ENCODE assay signal across 28 cellular contexts in genomic region chr9:88645869-88646204, GRCh38.
A peak's percentile ranks its signal among the peaks of the same experiment; 100 is the strongest.
DNase-seq lines count a peak whose midpoint lies in the region; ATAC-seq and TF ChIP-seq lines count a peak whose summit lies in the region.
"Had no signal": no experiment of that assay in that cellular context is flagged by ENCODE, and none has a peak within 500 bp of the region (broad histone marks: within the 10 kb centered on the region; RNA-seq: fewer than 3 reads in every experiment).

No MANE protein-coding gene starts in this region.

- H2AFZ ChIP-seq in mammary epithelial cell (ENCODE audit: low read depth, low read length) (peak overlapping the region; percentile 11), smooth muscle cell (ENCODE audit: low read depth) (peak overlapping the region; percentile 98)

- H3K79me2 ChIP-seq in mammary epithelial cell (ENCODE audit: insufficient read depth, low read length) (no peaks in the 10 kb centered on the region), smooth muscle cell (ENCODE audit: low read depth) (no peaks in the 10 kb centered on the region)

- in situ Hi-C loops in mammary epithelial cell (cut with MboI; ENCODE audit: low sequenced_read_pairs in 2 of 2) = no loop called here

- ATAC-seq in GM19023 (IDR thresholded peaks at IDR 0.05; ENCODE audit: unreplicated experiment) = no peak
- ATAC-seq: naive thymus-derived CD4-positive, alpha-beta T cell; psoas muscle; WTC11 had no signal

- H3K27ac Mint-ChIP-seq in chondrocyte (ENCODE audit: unreplicated experiment) = peak overlapping the region; percentile 19
- H3K27ac Mint-ChIP-seq: activated CD4-positive, alpha-beta T cell treated with anti-CD3 and anti-CD28 coated beads, Interleukin-2, amount 10 ng/mL, durations not matched to agents 24 days and 14 days; activated naive CD8-positive, alpha-beta T cell treated with anti-CD3 and anti-CD28 coated beads, Interleukin-2, amount 10 ng/mL, durations not matched to agents 7 days and 5 days; naive thymus-derived CD4-positive, alpha-beta T cell; WTC11 had no signal

- CTCF ChIA-PET in mammary epithelial cell (lab: Charles Lee; ENCODE audit: low non-redundant PET) = no interaction called here

- H3F3A ChIP-seq in smooth muscle cell (ENCODE audit: low read depth) = peaks cover 3% of the 10 kb centered on the region

- no peak for TF ChIP-seq POLR2A in breast epithelium (IDR thresholded peaks at IDR 0.05)

- intact Hi-C loops in mammary epithelial cell (cut with micrococcal nuclease) = no loop called here
- intact Hi-C loops in breast epithelium (cut with DNase I; ENCODE audit: low total_unique reads) = no loop called here

- TF ChIP-seq CTCF in mammary epithelial cell (conservative IDR thresholded peaks at IDR 0.05 in 1 of 2, IDR thresholded peaks at IDR 0.05 in 1 of 2; ENCODE audit: extremely low read depth in 1 of 2, insufficient read depth in 1 of 2, low read depth in 1 of 2, low read length in 2 of 2) = no peak
- TF ChIP-seq CTCF in breast epithelium (IDR thresholded peaks at IDR 0.05) = no peak
- no peak for TF ChIP-seq CTCF in chondrocyte (IDR thresholded peaks at IDR 0.05)
- TF ChIP-seq CTCF in smooth muscle cell (IDR thresholded peaks at IDR 0.05; ENCODE audit: borderline replicate concordance, insufficient read depth, poor library complexity, severe bottlenecking) = no peak

- dilution Hi-C loops in mammary epithelial cell (cut with HindIII; ENCODE audit: low sequenced_read_pairs) = no loop called here

- H3K4me1 Mint-ChIP-seq in chondrocyte (ENCODE audit: low read depth) = peaks cover 4% of the 10 kb centered on the region
- H3K4me1 Mint-ChIP-seq: activated CD4-positive, alpha-beta T cell treated with anti-CD3 and anti-CD28 coated beads, Interleukin-2, amount 10 ng/mL, durations not matched to agents 24 days and 14 days; activated naive CD8-positive, alpha-beta T cell treated with anti-CD3 and anti-CD28 coated beads, Interleukin-2, amount 10 ng/mL, durations not matched to agents 7 days and 5 days; naive thymus-derived CD4-positive, alpha-beta T cell; WTC11 had no signal

- H3K4me3 ChIP-seq in mammary epithelial cell (replicated peaks in 1 of 3; ENCODE audit: insufficient read depth in 1 of 3, low read depth in 2 of 3, low read length in 3 of 3) (no peak overlapping the region), breast epithelium (no peak overlapping the region), smooth muscle cell (no peak overlapping the region)
- H3K4me3 ChIP-seq: psoas muscle had no signal

- H3K27me3 Mint-ChIP-seq in chondrocyte (ENCODE audit: low read depth) = peaks cover 16% of the 10 kb centered on the region

- H3K27ac ChIP-seq in mammary epithelial cell (ENCODE audit: insufficient read depth, low read depth, low read length) (no peak overlapping the region), breast epithelium (no peak overlapping the region), smooth muscle cell (ENCODE audit: low read depth) (peak overlapping the region; percentile 73)
- H3K27ac ChIP-seq: psoas muscle had no signal

- no peak overlapping the region for H3K4me3 Mint-ChIP-seq in chondrocyte (ENCODE audit: unreplicated experiment)
- H3K4me3 Mint-ChIP-seq: activated CD4-positive, alpha-beta T cell treated with anti-CD3 and anti-CD28 coated beads, Interleukin-2, amount 10 ng/mL, durations not matched to agents 24 days and 14 days; activated naive CD8-positive, alpha-beta T cell treated with anti-CD3 and anti-CD28 coated beads, Interleukin-2, amount 10 ng/mL, durations not matched to agents 7 days and 5 days; naive thymus-derived CD4-positive, alpha-beta T cell; WTC11 had no signal

- H3K4me2 ChIP-seq in mammary epithelial cell (ENCODE audit: insufficient read depth, low read depth, low read length) = no peak overlapping the region
- peak overlapping the region; percentile 65 for H3K4me2 ChIP-seq in smooth muscle cell

- 100% methylated on average over 1 of the region's 11 CpGs for WGBS in mammary epithelial cell (ENCODE audit: low coverage, missing lambda C conversion rate)
- 92% methylated on average over 11 of the region's 11 CpGs for WGBS in smooth muscle cell (ENCODE audit: low lambda C conversion rate)

- H4K20me1 ChIP-seq in mammary epithelial cell (ENCODE audit: insufficient read depth, low read length) = no peaks in the 10 kb centered on the region
- no peaks in the 10 kb centered on the region for H4K20me1 ChIP-seq in smooth muscle cell (ENCODE audit: low read depth)

- H3K36me3 Mint-ChIP-seq in chondrocyte (ENCODE audit: low read depth) = no peaks in the 10 kb centered on the region
- H3K36me3 Mint-ChIP-seq: activated naive CD8-positive, alpha-beta T cell treated with anti-CD3 and anti-CD28 coated beads, Interleukin-2, amount 10 ng/mL, durations not matched to agents 7 days and 5 days; naive thymus-derived CD4-positive, alpha-beta T cell had no signal

- DNase-seq in mammary epithelial cell (no peak), breast epithelium (ENCODE audit: low spot score in 2 of 2) (no peak), chondrocyte (ENCODE audit: low spot score) (no peak), iris pigment epithelial cell (ENCODE audit: low read depth) (peak; percentile 16), smooth muscle cell (lab: John Stamatoyannopoulos, UW; ENCODE audit: unreplicated experiment) (no peak), NCI-H82 (lab: John Stamatoyannopoulos, UW) (no peak)
- DNase-seq in activated naive CD4-positive, alpha-beta T cell (lab: John Stamatoyannopoulos, UW) = no peak
- DNase-seq: 8988T; activated CD4-positive, alpha-beta T cell treated with anti-CD3 and anti-CD28 coated beads, Interleukin-2, amount 10 ng/mL, durations not matched to agents 24 days and 14 days; activated effector memory CD4-positive, alpha-beta T cell treated with Interleukin-2 at 50 U/mL for 16 hours; activated naive CD8-positive, alpha-beta T cell treated with anti-CD3 and anti-CD28 coated beads, Interleukin-2, amount 10 ng/mL, durations not matched to agents 7 days and 5 days; activated T-cell treated with anti-CD3 and anti-CD28 coated beads, Interleukin-2, amount 50 U/mL, for 1 hour; cerebellar nuclear complex; DMS79 treated with DMSO at 0.1 percent for 48 hours; GF-D8; glutamatergic neuron; midbrain; naive thymus-derived CD4-positive, alpha-beta T cell; NCI-H1092; NCI-H187 treated with DMSO at 0.1 percent for 48 hours; NCI-H2171; NCI-H510A; occipital lobe; psoas muscle; stimulated activated naive CD4-positive, alpha-beta T cell treated with Interleukin-2 at 50 U/mL for 16 hours; T-helper 1 cell had no signal

- H3K27me3 ChIP-seq in mammary epithelial cell (ENCODE audit: insufficient read depth, low read length) (no peaks in the 10 kb centered on the region), breast epithelium (no peaks in the 10 kb centered on the region), smooth muscle cell (ENCODE audit: low read depth) (no peaks in the 10 kb centered on the region)

- H3K4me1 ChIP-seq in mammary epithelial cell (ENCODE audit: insufficient read depth, low read length) (no peaks in the 10 kb centered on the region), breast epithelium (no peaks in the 10 kb centered on the region), smooth muscle cell (ENCODE audit: low read depth) (peaks cover under 1% of the 10 kb centered on the region)
- H3K4me1 ChIP-seq: psoas muscle had no signal

- H3K9ac ChIP-seq in mammary epithelial cell (ENCODE audit: insufficient read depth, low read length) = no peak overlapping the region
- peak overlapping the region; percentile 34 for H3K9ac ChIP-seq in smooth muscle cell (ENCODE audit: low read depth)

- no peaks in the 10 kb centered on the region for H3K36me3 ChIP-seq in mammary epithelial cell (ENCODE audit: insufficient read depth, low read length)
- H3K36me3 ChIP-seq in breast epithelium = no peaks in the 10 kb centered on the region
- H3K36me3 ChIP-seq in smooth muscle cell (ENCODE audit: low read depth) = no peaks in the 10 kb centered on the region

- H3K9me3 Mint-ChIP-seq in chondrocyte (ENCODE audit: low read depth) = peaks cover 12% of the 10 kb centered on the region
- H3K9me3 Mint-ChIP-seq: activated CD4-positive, alpha-beta T cell treated with anti-CD3 and anti-CD28 coated beads, Interleukin-2, amount 10 ng/mL, durations not matched to agents 24 days and 14 days; activated naive CD8-positive, alpha-beta T cell treated with anti-CD3 and anti-CD28 coated beads, Interleukin-2, amount 10 ng/mL, durations not matched to agents 7 days and 5 days had no signal

- no peaks in the 10 kb centered on the region for H3K9me3 ChIP-seq in mammary epithelial cell (replicated peaks; ENCODE audit: insufficient read depth, low read length)
- peaks cover 0 to 5% of the 10 kb centered on the region in 2 donors for H3K9me3 ChIP-seq in breast epithelium
- H3K9me3 ChIP-seq in smooth muscle cell (replicated peaks; ENCODE audit: low read depth) = no peaks in the 10 kb centered on the region
- H3K9me3 ChIP-seq: psoas muscle had no signal

- BruUV-seq in mammary epithelial cell (replicated peaks; lab: Mats Ljungman, UMichigan) = no TSS peak
